In the genomic region with DNA sequence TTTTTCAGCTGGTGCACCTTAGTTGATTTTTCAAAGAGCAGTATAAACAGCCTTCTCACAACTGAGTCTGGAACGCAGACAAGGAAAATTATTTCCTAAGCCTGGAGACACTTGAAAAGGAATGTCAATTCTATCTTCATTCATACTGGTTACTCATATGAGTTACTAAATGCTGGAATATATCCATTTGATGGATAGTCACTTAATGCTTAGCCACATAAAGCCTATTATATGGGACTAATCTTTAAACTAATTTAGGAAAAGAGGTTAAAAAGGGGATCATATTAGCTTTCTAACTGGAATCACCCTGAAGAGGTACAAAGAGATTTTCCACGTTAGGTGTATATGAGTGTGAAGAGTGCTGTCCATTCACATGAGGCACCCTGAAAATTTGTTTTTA, we compare ENCODE assay signal across 16 cellular contexts. TPM values are rescaled to one million over a fixed set of nuclear protein-coding genes. Genes with fewer than 3 reads are reported as not detected.
"Had no signal": no experiment of that assay in that cellular context is flagged by ENCODE, and none has a peak within 500 bp of the region (broad histone marks: within the 10 kb centered on the region; RNA-seq: fewer than 3 reads in every experiment).

No MANE protein-coding gene starts in this region.

- H3K4me1 Mint-ChIP-seq: naive B cell had no signal

- H3K27ac ChIP-seq: cardiac muscle cell, suprapubic skin had no signal

- FAIRE-seq: colon had no signal

- H3K27ac Mint-ChIP-seq: activated naive CD8-positive, alpha-beta T cell treated with anti-CD3 and anti-CD28 coated beads for 36 hours; activated T-cell treated with anti-CD3 and anti-CD28 coated beads, Interleukin-2, amount 50 U/mL, for 24 hours; naive B cell; stimulated activated naive B cell treated with anti-CD40 and anti-IgM and Interleukin-4, amounts not matched to agents 10 μg/mL and 1 μg/mL and 100 μg/mL, for 72 hours; T-helper 17 cell had no signal

- H3K36me3 Mint-ChIP-seq: activated naive CD8-positive, alpha-beta T cell treated with anti-CD3 and anti-CD28 coated beads for 36 hours; naive B cell had no signal

- H3K9me3 Mint-ChIP-seq: activated naive CD8-positive, alpha-beta T cell treated with anti-CD3 and anti-CD28 coated beads for 36 hours had no signal

- DNase-seq: activated effector memory CD4-positive, alpha-beta T cell treated with anti-CD3 and anti-CD28 coated beads, Interleukin-2, amount 50 U/mL, for 16 hours; activated naive CD8-positive, alpha-beta T cell treated with anti-CD3 and anti-CD28 coated beads for 36 hours; activated T-cell treated with anti-CD3 and anti-CD28 coated beads, Interleukin-2, amount 50 U/mL, for 24 hours; aorta; kidney glomerular epithelial cell; midbrain; naive B cell; occipital lobe; stimulated activated CD4-positive, alpha-beta T cell treated with anti-CD3 and anti-CD28 coated beads, Interleukin-2, amount 100 ng/mL, for 24 hours; stimulated activated naive B cell treated with anti-CD40 and anti-IgM and Interleukin-4, amounts not matched to agents 10 μg/mL and 1 μg/mL and 100 μg/mL, for 72 hours; T-helper 17 cell; upper lobe of right lung had no signal

- H3K4me3 ChIP-seq: suprapubic skin, upper lobe of right lung had no signal

- H3K9me3 ChIP-seq: suprapubic skin, upper lobe of right lung had no signal

- ATAC-seq: sciatic nerve; stimulated activated naive B cell treated with anti-CD40 and anti-IgM and Interleukin-4, amounts not matched to agents 10 μg/mL and 1 μg/mL and 100 μg/mL, for 72 hours; T-helper 17 cell; upper lobe of right lung had no signal

- H3K27me3 ChIP-seq: suprapubic skin had no signal

- H3K36me3 ChIP-seq: cardiac muscle cell, suprapubic skin, upper lobe of right lung had no signal

- H3K4me3 Mint-ChIP-seq: activated naive CD8-positive, alpha-beta T cell treated with anti-CD3 and anti-CD28 coated beads for 36 hours had no signal

RNA-seq across cellular contexts. Expression of a gene that starts 1.7 kb away (rescaled TPM):
- total RNA-seq: activated naive CD8-positive, alpha-beta T cell treated with anti-CD3 and anti-CD28 coated beads for 36 hours; cardiac muscle cell; occipital lobe had no signal

RNA-seq across cellular contexts. Expression of a gene that starts 11.3 kb away (rescaled TPM):
- total RNA-seq: activated naive CD8-positive, alpha-beta T cell treated with anti-CD3 and anti-CD28 coated beads for 36 hours; cardiac muscle cell; occipital lobe had no signal
- polyA plus RNA-seq: cardiac muscle cell had no signal

RNA-seq across cellular contexts. Expression of a gene that starts 15.4 kb away (rescaled TPM):
- total RNA-seq: activated naive CD8-positive, alpha-beta T cell treated with anti-CD3 and anti-CD28 coated beads for 36 hours; cardiac muscle cell; occipital lobe; T-helper 17 cell had no signal
- polyA plus RNA-seq: cardiac muscle cell had no signal

RNA-seq across cellular contexts. Expression of a gene that starts 20.2 kb away (rescaled TPM):
- total RNA-seq: activated naive CD8-positive, alpha-beta T cell treated with anti-CD3 and anti-CD28 coated beads for 36 hours; occipital lobe; T-helper 17 cell had no signal

RNA-seq across cellular contexts. Expression of a gene that starts 24.3 kb away (rescaled TPM):
- total RNA-seq: activated naive CD8-positive, alpha-beta T cell treated with anti-CD3 and anti-CD28 coated beads for 36 hours; cardiac muscle cell; occipital lobe; T-helper 17 cell had no signal
- polyA plus RNA-seq: cardiac muscle cell had no signal
